Comparison of ENCODE assay signal across 25 cellular contexts in the genomic region with DNA sequence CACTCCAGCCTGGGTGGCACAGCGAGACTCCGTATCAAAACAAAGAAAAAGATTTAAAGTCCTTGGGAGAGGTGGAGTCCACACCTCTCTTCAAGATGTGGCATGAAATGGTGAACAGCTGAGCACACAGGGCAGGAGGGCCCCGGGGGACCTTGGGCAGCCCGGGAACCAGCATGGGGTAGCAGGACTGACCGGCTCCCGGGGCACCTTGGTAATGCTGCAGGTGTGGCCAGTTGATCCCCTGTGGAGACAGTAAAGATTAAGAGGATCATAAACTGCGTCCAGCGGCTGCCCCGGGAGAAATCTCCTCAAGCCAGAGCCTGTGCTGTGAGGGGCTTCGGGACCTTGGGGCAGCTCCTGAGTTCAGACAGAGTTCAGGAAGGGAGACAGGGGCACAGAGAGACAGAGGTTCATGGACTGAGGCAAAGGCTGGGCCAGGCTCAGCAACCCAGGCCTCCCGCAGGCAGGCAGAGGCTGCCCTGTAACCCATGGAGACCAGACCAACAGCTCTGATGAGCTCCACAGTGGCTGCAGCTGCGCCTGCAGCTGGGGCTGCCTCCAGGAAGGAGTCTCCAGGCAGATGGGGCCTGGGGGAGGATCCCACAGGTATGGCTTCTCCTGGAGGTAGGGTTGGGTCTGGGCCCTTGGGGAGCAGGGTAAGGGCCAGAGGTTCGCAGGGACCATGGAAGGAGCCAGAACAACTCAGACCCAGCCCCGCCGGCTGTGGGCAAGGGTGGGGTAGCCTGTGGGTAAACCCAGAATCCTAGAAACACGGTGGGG. TPM values are rescaled to one million over a fixed set of nuclear protein-coding genes. Genes with fewer than 3 reads are reported as not detected.
DNase-seq lines count a peak whose midpoint lies in the region; ATAC-seq and TF ChIP-seq lines count a peak whose summit lies in the region.
"Had no signal": no experiment of that assay in that cellular context is flagged by ENCODE, and none has a peak within 500 bp of the region (broad histone marks: within the 10 kb centered on the region; RNA-seq: fewer than 3 reads in every experiment).

A gene (plus strand): TSS at position 299 of the 780 bp plus-strand sequence. CDS start 190 bp downstream, at position 489.

- POLR2A ChIA-PET in activated CD8-positive, alpha-beta T cell treated with anti-CD3 and anti-CD28 coated beads for 36 hours (lab: Charles Lee) = no interaction called here

- H3K36me3 Mint-ChIP-seq in glutamatergic neuron (ENCODE audit: unreplicated experiment) = no peaks in the 10 kb centered on the region
- H3K36me3 Mint-ChIP-seq in osteocyte (ENCODE audit: unreplicated experiment) = no peaks in the 10 kb centered on the region
- H3K36me3 Mint-ChIP-seq in activated CD8-positive, alpha-beta T cell treated with anti-CD3 and anti-CD28 coated beads for 36 hours (ENCODE audit: low read depth) = no peaks in the 10 kb centered on the region
- no peaks in the 10 kb centered on the region for H3K36me3 Mint-ChIP-seq in activated T-helper 17 cell treated with anti-CD3 and anti-CD28 coated beads, Interleukin-2, amount 50 U/mL, for 72 hours (ENCODE audit: low read depth)
- H3K36me3 Mint-ChIP-seq: activated naive CD8-positive, alpha-beta T cell treated with anti-CD3 and anti-CD28 coated beads for 36 hours; CD4-positive, CD25-positive, alpha-beta regulatory T cell had no signal

- peak; percentile 54 for DNase-seq in NCI-H82 (lab: John Stamatoyannopoulos, UW)
- DNase-seq in NCI-H82 treated with DMSO at 0.1 percent for 48 hours (lab: John Stamatoyannopoulos, UW; ENCODE audit: unreplicated experiment) = no peak
- peak; percentile 84 for DNase-seq in NCI-H146 (lab: John Stamatoyannopoulos, UW)
- no peak for DNase-seq in glutamatergic neuron
- peak; percentile 82 for DNase-seq in osteocyte (ENCODE audit: extremely low spot score, unreplicated experiment)
- DNase-seq in activated CD8-positive, alpha-beta T cell treated with anti-CD3 and anti-CD28 coated beads for 36 hours = no peak
- DNase-seq: activated CD4-positive, alpha-beta T cell treated with anti-CD3 and anti-CD28 coated beads for 48 hours; activated CD8-positive, alpha-beta memory T cell treated with anti-CD3 and anti-CD28 coated beads for 24 hours; activated gamma-delta T cell; activated naive CD8-positive, alpha-beta T cell treated with anti-CD3 and anti-CD28 coated beads for 36 hours; anterior cingulate cortex; CD4-positive, CD25-positive, alpha-beta regulatory T cell; hippocampal formation; Kasumi-1; NCI-H1436; right lobe of liver; Right ventricle myocardium superior; stimulated activated CD8-positive, alpha-beta memory T cell treated with anti-CD3 and anti-CD28 coated beads, Interleukin-4, amount 100 ng/mL, for 48 hours; stomach; SW 1271; uterus had no signal

- TF ChIP-seq CTCF in glutamatergic neuron (IDR thresholded peaks at IDR 0.05; ENCODE audit: partially characterized antibody, unreplicated experiment) (no peak), osteocyte (IDR thresholded peaks at IDR 0.05) (no peak)
- no peak for TF ChIP-seq CTCF in activated CD8-positive, alpha-beta T cell treated with anti-CD3 and anti-CD28 coated beads for 36 hours (IDR thresholded peaks at IDR 0.05)

- CTCF ChIA-PET in activated CD8-positive, alpha-beta T cell treated with anti-CD3 and anti-CD28 coated beads for 36 hours (lab: Charles Lee) = no interaction called here

- ATAC-seq in activated CD8-positive, alpha-beta T cell treated with anti-CD3 and anti-CD28 coated beads for 36 hours = no peak
- ATAC-seq in HG03520 (IDR thresholded peaks at IDR 0.05; ENCODE audit: unreplicated experiment) = no peak
- ATAC-seq in activated T-helper 17 cell treated with anti-CD3 and anti-CD28 coated beads, Interleukin-2, amount 50 U/mL, for 72 hours (replicated peaks) = no peak
- ATAC-seq: gastroesophageal sphincter, HepG2, right lobe of liver had no signal

- H3K27me3 Mint-ChIP-seq in glutamatergic neuron (ENCODE audit: unreplicated experiment) = peaks cover 6% of the 10 kb centered on the region
- H3K27me3 Mint-ChIP-seq in osteocyte (ENCODE audit: unreplicated experiment) = no peaks in the 10 kb centered on the region
- no peaks in the 10 kb centered on the region for H3K27me3 Mint-ChIP-seq in activated CD8-positive, alpha-beta T cell treated with anti-CD3 and anti-CD28 coated beads for 36 hours
- peaks cover 5% of the 10 kb centered on the region for H3K27me3 Mint-ChIP-seq in activated T-helper 17 cell treated with anti-CD3 and anti-CD28 coated beads, Interleukin-2, amount 50 U/mL, for 72 hours
- H3K27me3 Mint-ChIP-seq: activated naive CD8-positive, alpha-beta T cell treated with anti-CD3 and anti-CD28 coated beads for 36 hours; CD4-positive, CD25-positive, alpha-beta regulatory T cell had no signal

- H3K9me3 Mint-ChIP-seq in glutamatergic neuron (ENCODE audit: unreplicated experiment) = peaks cover 6% of the 10 kb centered on the region
- no peaks in the 10 kb centered on the region for H3K9me3 Mint-ChIP-seq in osteocyte (ENCODE audit: unreplicated experiment)
- no peaks in the 10 kb centered on the region for H3K9me3 Mint-ChIP-seq in activated CD8-positive, alpha-beta T cell treated with anti-CD3 and anti-CD28 coated beads for 36 hours
- H3K9me3 Mint-ChIP-seq in activated T-helper 17 cell treated with anti-CD3 and anti-CD28 coated beads, Interleukin-2, amount 50 U/mL, for 72 hours = no peaks in the 10 kb centered on the region
- H3K9me3 Mint-ChIP-seq: activated naive CD8-positive, alpha-beta T cell treated with anti-CD3 and anti-CD28 coated beads for 36 hours had no signal

- intact Hi-C loops in activated CD8-positive, alpha-beta T cell treated with anti-CD3 and anti-CD28 coated beads for 36 hours (cut with micrococcal nuclease) = no loop called here

- peaks cover 23% of the 10 kb centered on the region for H3K4me1 Mint-ChIP-seq in glutamatergic neuron (ENCODE audit: low read depth, unreplicated experiment)
- H3K4me1 Mint-ChIP-seq in osteocyte (ENCODE audit: unreplicated experiment) = peaks cover 37% of the 10 kb centered on the region
- no peaks in the 10 kb centered on the region for H3K4me1 Mint-ChIP-seq in activated CD8-positive, alpha-beta T cell treated with anti-CD3 and anti-CD28 coated beads for 36 hours (ENCODE audit: low read depth)
- no peaks in the 10 kb centered on the region for H3K4me1 Mint-ChIP-seq in activated T-helper 17 cell treated with anti-CD3 and anti-CD28 coated beads, Interleukin-2, amount 50 U/mL, for 72 hours
- H3K4me1 Mint-ChIP-seq: activated naive CD8-positive, alpha-beta T cell treated with anti-CD3 and anti-CD28 coated beads for 36 hours; CD4-positive, CD25-positive, alpha-beta regulatory T cell had no signal

- H3K27ac Mint-ChIP-seq in glutamatergic neuron (ENCODE audit: unreplicated experiment) = peak within 1 kb of the TSS; percentile 43
- H3K27ac Mint-ChIP-seq in osteocyte (ENCODE audit: unreplicated experiment) = no peak within 1 kb of the TSS
- H3K27ac Mint-ChIP-seq in activated CD8-positive, alpha-beta T cell treated with anti-CD3 and anti-CD28 coated beads for 36 hours = no peak within 1 kb of the TSS
- H3K27ac Mint-ChIP-seq in activated T-helper 17 cell treated with anti-CD3 and anti-CD28 coated beads, Interleukin-2, amount 50 U/mL, for 72 hours = no peak within 1 kb of the TSS
- H3K27ac Mint-ChIP-seq: activated naive CD8-positive, alpha-beta T cell treated with anti-CD3 and anti-CD28 coated beads for 36 hours; CD4-positive, CD25-positive, alpha-beta regulatory T cell had no signal

- no peak within 1 kb of the TSS for H3K4me3 Mint-ChIP-seq in glutamatergic neuron (ENCODE audit: unreplicated experiment)
- H3K4me3 Mint-ChIP-seq in osteocyte (ENCODE audit: unreplicated experiment) = no peak within 1 kb of the TSS
- H3K4me3 Mint-ChIP-seq in activated CD8-positive, alpha-beta T cell treated with anti-CD3 and anti-CD28 coated beads for 36 hours = no peak within 1 kb of the TSS
- no peak within 1 kb of the TSS for H3K4me3 Mint-ChIP-seq in activated T-helper 17 cell treated with anti-CD3 and anti-CD28 coated beads, Interleukin-2, amount 50 U/mL, for 72 hours
- H3K4me3 Mint-ChIP-seq: activated naive CD8-positive, alpha-beta T cell treated with anti-CD3 and anti-CD28 coated beads for 36 hours; CD4-positive, CD25-positive, alpha-beta regulatory T cell had no signal

RNA-seq across cellular contexts. Expression of the gene that starts here (rescaled TPM):
- 0.69 TPM for total RNA-seq in glutamatergic neuron (ENCODE audit: unreplicated experiment)
- total RNA-seq in osteocyte = not detected in 2 replicates
- total RNA-seq in activated CD8-positive, alpha-beta T cell treated with anti-CD3 and anti-CD28 coated beads for 36 hours = not detected
- not detected for total RNA-seq in activated T-helper 17 cell treated with anti-CD3 and anti-CD28 coated beads, Interleukin-2, amount 50 U/mL, for 72 hours
- total RNA-seq: activated naive CD8-positive, alpha-beta T cell treated with anti-CD3 and anti-CD28 coated beads for 36 hours; CD4-positive, CD25-positive, alpha-beta regulatory T cell; gastroesophageal sphincter; HepG2 had no signal

Comparison
In these comparisons a context has a peak if more than half of its experiments do, and no peak if none do; other contexts are left out.
1. DNase-seq: peak in NCI-H82 (single experiment) and NCI-H146 (single experiment); none in NCI-H82 treated with DMSO at 0.1 percent for 48 hours (single experiment), glutamatergic neuron (single experiment) and activated CD8-positive, alpha-beta T cell treated with anti-CD3 and anti-CD28 coated beads for 36 hours (single experiment).
2. Peak in DNase-seq in osteocyte; RNA of the gene not detected or under 1 TPM.